ENCODE assay signal across 8 cellular contexts in the genomic region with DNA sequence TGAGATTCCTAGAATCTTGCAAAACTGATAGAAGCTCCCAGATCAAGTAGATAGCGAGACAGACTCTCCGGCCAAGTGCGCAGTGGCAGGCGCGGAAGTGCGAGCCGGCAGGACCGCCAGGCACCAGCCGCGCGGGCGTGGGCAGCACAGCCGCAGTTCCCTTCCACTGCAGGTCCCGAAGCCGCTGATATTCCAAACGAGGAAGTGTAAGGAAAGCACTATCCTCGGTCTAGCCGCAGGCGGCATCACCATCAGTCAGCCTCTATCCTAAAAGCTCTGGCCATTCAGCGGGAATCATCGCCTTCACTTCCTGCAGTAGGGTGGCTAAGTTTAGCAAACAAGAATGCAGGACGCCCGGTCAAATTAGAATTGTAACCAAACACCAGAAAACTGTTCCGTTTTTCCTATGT. TPM values are rescaled to one million over a fixed set of nuclear protein-coding genes. Genes with fewer than 3 reads are reported as not detected.
A peak's percentile ranks its signal among the peaks of the same experiment; 100 is the strongest.
DNase-seq lines count a peak whose midpoint lies in the region; ATAC-seq and TF ChIP-seq lines count a peak whose summit lies in the region.

No MANE protein-coding gene starts in this region.

- peak overlapping the region; percentile 91 for H3K4me3 ChIP-seq in GM23248
- H3K4me3 ChIP-seq in endocrine pancreas (ENCODE audit: control insufficient read depth, insufficient read depth, low read length): peak overlapping the region; percentile 83
- H3K4me3 ChIP-seq in subcutaneous abdominal adipose tissue (ENCODE audit: low read depth in 1 of 5, low read length in 5 of 5): peak overlapping the region; percentile 74 to 95 (median 78)

- peaks cover 39% of the 10 kb centered on the region for H3F3A ChIP-seq in GM23248 (ENCODE audit: insufficient read depth)

- in situ Hi-C loops in GM23248 (cut with MboI): no loop called here

- no peak for TF ChIP-seq CTCF in WTC11 (IDR thresholded peaks at IDR 0.05)

- H3K27ac ChIP-seq in GM23248 (peak overlapping the region; percentile 93), KOPT-K1 (ENCODE audit: low read depth, low read length, poor library complexity, severe bottlenecking) (peak overlapping the region; percentile 39), subcutaneous abdominal adipose tissue (ENCODE audit: low read depth, low read length) (peak overlapping the region; percentile 94)

- no peaks in the 10 kb centered on the region for H3K9me3 Mint-ChIP-seq in WTC11

- no peaks in the 10 kb centered on the region for H3K27me3 ChIP-seq in GM23248 (replicated peaks; ENCODE audit: insufficient read depth)
- H3K27me3 ChIP-seq in endocrine pancreas (ENCODE audit: control insufficient read depth, insufficient read depth, low read length): no peaks in the 10 kb centered on the region
- no peaks in the 10 kb centered on the region for H3K27me3 ChIP-seq in subcutaneous abdominal adipose tissue (ENCODE audit: control insufficient read depth in 5 of 5, insufficient read depth in 4 of 5, low read length in 5 of 5)

- H2AFZ ChIP-seq in GM23248: peak overlapping the region; percentile 88

- 2 to 3% methylated on average over 24 of the region's 24 CpGs for WGBS in GM23248 (ENCODE audit: low coverage in 1 of 2, low lambda C conversion rate in 2 of 2, missing lambda C conversion rate in 2 of 2), 2 experiments

- no peaks in the 10 kb centered on the region for H4K20me1 ChIP-seq in GM23248 (ENCODE audit: insufficient read depth)

- H3K4me3 Mint-ChIP-seq in WTC11: peak overlapping the region; percentile 82

- H3K9me3 ChIP-seq in GM23248 (ENCODE audit: low read depth) (no peaks in the 10 kb centered on the region), KOPT-K1 (ENCODE audit: insufficient read depth, low read length, poor library complexity, severe bottlenecking) (no peaks in the 10 kb centered on the region), endocrine pancreas (ENCODE audit: control insufficient read depth, low read length) (no peaks in the 10 kb centered on the region), subcutaneous abdominal adipose tissue (ENCODE audit: control insufficient read depth in 5 of 5, low read length in 5 of 5) (no peaks in the 10 kb centered on the region)

- H3K27ac Mint-ChIP-seq in WTC11: no peak overlapping the region; the same call in 1 of the 2 replicates

- peaks cover 17% of the 10 kb centered on the region for H3K27me3 Mint-ChIP-seq in WTC11 (ENCODE audit: low read depth)

- DNase-seq in SKM-1 treated with dmso at 0.1 percent for 144 hours (lab: John Stamatoyannopoulos, UW; ENCODE audit: unreplicated experiment) (peak; percentile 45), SKM-1 (lab: John Stamatoyannopoulos, UW; ENCODE audit: unreplicated experiment) (no peak), GM23248 (peak; percentile 78), WTC11 (ENCODE audit: low spot score) (peak; percentile 38), medulla oblongata (ENCODE audit: extremely low spot score) (peak; percentile 60)

- peaks cover 49% of the 10 kb centered on the region for H3K79me2 ChIP-seq in GM23248 (ENCODE audit: insufficient read depth)

- CTCF ChIA-PET in WTC11 (lab: Charles Lee): interaction anchor here (1.1 to 2.5 kb wide), 5 partner anchors 16 to 297 kb away, joined by 3 to 13 read pairs (median 5); partner anchors contain the start of gene CDC73

- POLR2A ChIA-PET in WTC11 (lab: Charles Lee): interaction anchor here (1.4 to 2.1 kb wide), 5 partner anchors 9 to 46 kb away, joined by 3 to 15 read pairs (median 9); partner anchors contain the start of genes CDC73, RO60 and UCHL5

- no peaks in the 10 kb centered on the region for H3K9me2 ChIP-seq in GM23248 (ENCODE audit: insufficient read depth)

- peaks cover 15% of the 10 kb centered on the region; the same call in 1 of the 2 replicates for H3K36me3 ChIP-seq in GM23248 (ENCODE audit: low read depth)
- H3K36me3 ChIP-seq in KOPT-K1 (ENCODE audit: insufficient read depth, low read length): peaks cover 11% of the 10 kb centered on the region; the same call in 1 of the 2 replicates
- peaks cover 2% of the 10 kb centered on the region for H3K36me3 ChIP-seq in endocrine pancreas (ENCODE audit: control insufficient read depth, insufficient read depth, low read length)
- peaks cover 8 to 14% (median 12%) of the 10 kb centered on the region in 5 donors for H3K36me3 ChIP-seq in subcutaneous abdominal adipose tissue (ENCODE audit: control insufficient read depth in 5 of 5, insufficient read depth in 5 of 5, low read length in 5 of 5)

- H3K4me1 ChIP-seq in GM23248 (ENCODE audit: insufficient read depth): peaks cover 11% of the 10 kb centered on the region
- no peaks in the 10 kb centered on the region for H3K4me1 ChIP-seq in endocrine pancreas (ENCODE audit: control insufficient read depth, insufficient read depth, low read length)
- peaks cover 4 to 39% (median 27%) of the 10 kb centered on the region in 5 donors for H3K4me1 ChIP-seq in subcutaneous abdominal adipose tissue (ENCODE audit: control insufficient read depth in 5 of 5, insufficient read depth in 5 of 5, low read length in 5 of 5)

- no peaks in the 10 kb centered on the region for H3K36me3 Mint-ChIP-seq in WTC11

- peak; percentile 53 for ATAC-seq in WTC11

- H3K4me1 Mint-ChIP-seq in WTC11: peaks cover 15% of the 10 kb centered on the region

- H3K9ac ChIP-seq in GM23248 (peak overlapping the region; percentile 91), endocrine pancreas (ENCODE audit: control insufficient read depth, insufficient read depth, low read length) (peak overlapping the region; percentile 65), subcutaneous abdominal adipose tissue (ENCODE audit: low read length in 5 of 5) (peak overlapping the region; percentile 85 to 94 (median 88))

- peak overlapping the region; percentile 88 for H3K4me2 ChIP-seq in GM23248 (ENCODE audit: unreplicated experiment)

TF ChIP-seq in WTC11, 78 proteins besides CTCF, POLR2A, EP300 and RAD21:
- no peak for TF ChIP-seq TP53 (CRISPR knock-in tag; IDR thresholded peaks at IDR 0.05)
- no peak for TF ChIP-seq RELA (CRISPR knock-in tag; IDR thresholded peaks at IDR 0.05; ENCODE audit: borderline replicate concordance)
- TF ChIP-seq FOXP4 (CRISPR knock-in tag; IDR thresholded peaks at IDR 0.05): no peak
- TF ChIP-seq ZNF138 (CRISPR knock-in tag; conservative IDR thresholded peaks at IDR 0.05): no peak

RNA-seq across cellular contexts. Expression of gene GLRX2, which starts 0.7 kb away (rescaled TPM):
- 8.6 and 10.7 TPM in 2 replicates for total RNA-seq in GM23248 (2014; rRNA removed; shearing (Covaris generic))
- polyA plus RNA-seq in GM23248 (2016; fragmentation: Nextera tagmentation; extraction: Ambion mirVana): 57.5 and 60.0 TPM in 2 replicates
- total RNA-seq in WTC11 (2021): 8.4 to 9.9 TPM (median 8.6 TPM) in 3 replicates

RNA-seq across cellular contexts. Expression of gene CDC73, which starts 17.3 kb away (rescaled TPM):
- total RNA-seq in GM23248 (2014; rRNA removed; shearing (Covaris generic)): 27.4 and 29.1 TPM in 2 replicates
- polyA plus RNA-seq in GM23248 (2016; fragmentation: Nextera tagmentation; extraction: Ambion mirVana): 50.9 and 57.0 TPM in 2 replicates
- 50.7 to 57.1 TPM (median 51.6 TPM) in 3 replicates for total RNA-seq in WTC11 (2021)

RNA-seq across cellular contexts. Expression of gene RO60, which starts 45.1 kb away (rescaled TPM):
- 68.6 and 71.3 TPM in 2 replicates for total RNA-seq in GM23248 (2014; rRNA removed; shearing (Covaris generic))
- polyA plus RNA-seq in GM23248 (2016; fragmentation: Nextera tagmentation; extraction: Ambion mirVana): 104 TPM in 2 replicates
- total RNA-seq in WTC11 (2021): 79.9 to 86.4 TPM (median 84.7 TPM) in 3 replicates

RNA-seq across cellular contexts. Expression of gene UCHL5, which starts 45.3 kb away (rescaled TPM):
- 17.5 and 22.5 TPM in 2 replicates for total RNA-seq in GM23248 (2014; rRNA removed; shearing (Covaris generic))
- polyA plus RNA-seq in GM23248 (2016; fragmentation: Nextera tagmentation; extraction: Ambion mirVana): 49.1 and 50.8 TPM in 2 replicates
- total RNA-seq in WTC11 (2021): 31.6 to 41.5 TPM (median 32.8 TPM) in 3 replicates

Comparison
In these comparisons a context has a peak if more than half of its experiments do, and no peak if none do; other contexts are left out.
1. H3K27ac ChIP-seq: peak in every context shown above with its lines; median percentile 94 in subcutaneous abdominal adipose tissue; 93 in GM23248; 39 in KOPT-K1.